ENCODE assay signal across 17 cellular contexts in genomic region chr11:50169634-50170033, GRCh38.
DNase-seq lines count a peak whose midpoint lies in the region; ATAC-seq lines count a peak whose summit lies in the region.
"Had no signal": no experiment of that assay in that cellular context is flagged by ENCODE, and none has a peak within 500 bp of the region (broad histone marks: within the 10 kb centered on the region; RNA-seq: fewer than 3 reads in every experiment).

No MANE protein-coding gene starts in this region.

- peak; percentile 21 for DNase-seq in NCI-H748 (lab: John Stamatoyannopoulos, UW; ENCODE audit: unreplicated experiment)
- DNase-seq in NCI-H748 treated with DMSO at 0.1 percent for 48 hours (lab: John Stamatoyannopoulos, UW) = no peak
- DNase-seq in NCI-H1105 (lab: John Stamatoyannopoulos, UW) = peak; percentile 11
- peak; percentile 12 for DNase-seq in RPMI7951 (ENCODE audit: low read depth)
- DNase-seq in SW480 (ENCODE audit: low spot score) = no peak
- DNase-seq: 8988T; ACHN; AML-193; BE2C; CD4-positive, alpha-beta T cell; CD8-positive, alpha-beta memory T cell; DMS 273 treated with DMSO at 0.1 percent for 48 hours; DND-41; GOT3; HFFc6 had no signal

- ATAC-seq in HG03520 (IDR thresholded peaks at IDR 0.05; ENCODE audit: unreplicated experiment) = no peak
- ATAC-seq: A549 had no signal

Comparison
In these comparisons a context has a peak if more than half of its experiments do, and no peak if none do; other contexts are left out.
1. DNase-seq: peak in NCI-H748 (single experiment), NCI-H1105 (single experiment) and RPMI7951 (single experiment); none in NCI-H748 treated with DMSO at 0.1 percent for 48 hours (single experiment) and SW480 (single experiment).